In the genomic region with DNA sequence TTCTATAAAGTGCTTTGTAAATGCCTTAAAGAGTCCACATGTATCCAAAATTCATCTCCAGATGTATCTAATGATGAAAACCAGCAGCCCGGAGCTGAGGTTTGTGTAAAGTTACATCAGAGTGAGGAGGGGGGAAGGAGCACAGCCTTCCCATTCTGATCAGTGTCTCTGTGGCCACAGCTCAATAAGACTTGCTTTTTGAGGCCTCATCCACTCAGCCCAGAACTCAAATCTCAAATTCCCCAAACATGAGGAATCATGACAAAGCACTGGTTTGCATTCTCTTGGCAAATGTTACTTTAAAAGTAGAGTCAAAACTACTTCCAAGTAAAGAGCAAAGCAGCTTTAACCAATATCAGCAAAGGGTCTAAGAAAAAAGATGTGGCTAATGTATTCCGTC, we compare ENCODE assay signal across 1 cellular context.
TF ChIP-seq lines count a peak whose summit lies in the region.

No MANE protein-coding gene starts in this region.

TF ChIP-seq in HCT116, 20 proteins besides CTCF, POLR2A, EP300 and RAD21 (continued from another document):
- TF ChIP-seq SIN3A (IDR thresholded peaks at IDR 0.05; ENCODE audit: low read depth) (no peak), SP1 (IDR thresholded peaks at IDR 0.05; ENCODE audit: low read depth) (no peak)
TF ChIP-seq in HCT116: peak in this region for 0.
